16 cellular contexts compared by ENCODE assay signal in genomic region chr4:7041246-7041645, GRCh38. TPM values are rescaled to one million over a fixed set of nuclear protein-coding genes. Genes with fewer than 3 reads are reported as not detected.
DNase-seq lines count a peak whose midpoint lies in the region; TF ChIP-seq lines count a peak whose summit lies in the region.
"Had no signal": no experiment of that assay in that cellular context is flagged by ENCODE, and none has a peak within 500 bp of the region (broad histone marks: within the 10 kb centered on the region; RNA-seq: fewer than 3 reads in every experiment).

No MANE protein-coding gene starts in this region.

- intact Hi-C loops in activated CD4-positive, alpha-beta T cell treated with anti-CD3 and anti-CD28 coated beads, Interleukin-2, amount 10 ng/mL, durations not matched to agents 24 days and 14 days (cut with micrococcal nuclease), result loop anchor here (5.0 kb wide), 1 partner anchor 144 kb away; no protein-coding TSS in a partner anchor
- intact Hi-C loops in activated CD4-positive, alpha-beta memory T cell treated with anti-CD3 and anti-CD28 coated beads for 36 hours (cut with micrococcal nuclease), result no loop called here

- no peaks in the 10 kb centered on the region for H3K9me3 ChIP-seq in hepatocyte (ENCODE audit: low read depth)
- H3K9me3 ChIP-seq: BLaER1, heart left ventricle, tibial artery had no signal

- H3K27ac ChIP-seq in hepatocyte, result no peak overlapping the region
- H3K27ac ChIP-seq: BLaER1, SK-N-MC had no signal

- TF ChIP-seq CTCF in hepatocyte (IDR thresholded peaks at IDR 0.05; ENCODE audit: poor library complexity), result no peak
- no peak for TF ChIP-seq CTCF in progenitor cell of endocrine pancreas (IDR thresholded peaks at IDR 0.05; ENCODE audit: unreplicated experiment)

- no peak overlapping the region for H3K27ac Mint-ChIP-seq in activated CD4-positive, alpha-beta T cell treated with anti-CD3 and anti-CD28 coated beads, Interleukin-2, amount 10 ng/mL, durations not matched to agents 7 days and 5 days
- no peak overlapping the region for H3K27ac Mint-ChIP-seq in activated CD4-positive, alpha-beta T cell treated with anti-CD3 and anti-CD28 coated beads, Interleukin-2, amount 10 ng/mL, durations not matched to agents 24 days and 14 days
- no peak overlapping the region for H3K27ac Mint-ChIP-seq in activated CD4-positive, alpha-beta memory T cell treated with anti-CD3 and anti-CD28 coated beads for 36 hours
- no peak overlapping the region for H3K27ac Mint-ChIP-seq in progenitor cell of endocrine pancreas

- POLR2A ChIA-PET in activated CD4-positive, alpha-beta T cell treated with anti-CD3 and anti-CD28 coated beads, Interleukin-2, amount 10 ng/mL, durations not matched to agents 7 days and 5 days (lab: Charles Lee), result no interaction called here
- POLR2A ChIA-PET in activated CD4-positive, alpha-beta memory T cell treated with anti-CD3 and anti-CD28 coated beads for 36 hours (lab: Charles Lee), result interaction anchor here (7.7 kb wide), 1 partner anchor 26 kb away, joined by 106 read pairs; the partner anchor contains the start of gene GRPEL1

- peak overlapping the region; percentile 88 for H3K4me3 Mint-ChIP-seq in activated CD4-positive, alpha-beta T cell treated with anti-CD3 and anti-CD28 coated beads, Interleukin-2, amount 10 ng/mL, durations not matched to agents 7 days and 5 days
- H3K4me3 Mint-ChIP-seq in activated CD4-positive, alpha-beta T cell treated with anti-CD3 and anti-CD28 coated beads, Interleukin-2, amount 10 ng/mL, durations not matched to agents 24 days and 14 days, result no peak overlapping the region
- peak overlapping the region; percentile 31 for H3K4me3 Mint-ChIP-seq in activated CD4-positive, alpha-beta memory T cell treated with anti-CD3 and anti-CD28 coated beads for 36 hours
- peak overlapping the region; percentile 80 for H3K4me3 Mint-ChIP-seq in progenitor cell of endocrine pancreas (ENCODE audit: low read depth)

- no peak overlapping the region for H3K4me3 ChIP-seq in hepatocyte
- H3K4me3 ChIP-seq in H7 (ENCODE audit: insufficient read depth, low read depth, low read length), result no peak overlapping the region
- H3K4me3 ChIP-seq: SK-N-MC had no signal

- peaks cover 25% of the 10 kb centered on the region for H3K4me1 ChIP-seq in hepatocyte (ENCODE audit: insufficient read depth)

- H3K36me3 ChIP-seq in hepatocyte (replicated peaks; ENCODE audit: insufficient read depth, low read depth) (no peaks in the 10 kb centered on the region), H7 (replicated peaks; ENCODE audit: control insufficient read depth, insufficient read depth, low read length) (no peaks in the 10 kb centered on the region)
- H3K36me3 ChIP-seq: BLaER1, tibial artery had no signal

- H3K9me2 ChIP-seq in hepatocyte (replicated peaks; ENCODE audit: insufficient read depth), result no peaks in the 10 kb centered on the region

- no peak for DNase-seq in activated CD4-positive, alpha-beta T cell treated with anti-CD3 and anti-CD28 coated beads, Interleukin-2, amount 10 ng/mL, durations not matched to agents 7 days and 5 days
- DNase-seq in activated CD4-positive, alpha-beta T cell treated with anti-CD3 and anti-CD28 coated beads, Interleukin-2, amount 10 ng/mL, durations not matched to agents 24 days and 14 days, result no peak
- DNase-seq in activated CD4-positive, alpha-beta memory T cell treated with anti-CD3 and anti-CD28 coated beads for 36 hours, result no peak
- DNase-seq in hepatocyte (ENCODE audit: low spot score) (no peak), progenitor cell of endocrine pancreas (ENCODE audit: low spot score, unreplicated experiment) (no peak), H7 (no peak), HCEC 1CT (no peak), HT-29 (ENCODE audit: low spot score) (no peak)
- DNase-seq: 8988T; activated CD4-positive, alpha-beta T cell treated with anti-CD3 and anti-CD28 coated beads, Interleukin-2, amount 50 U/mL, for 4 hours; activated T-cell treated with anti-CD3 and anti-CD28 coated beads, Interleukin-2, amount 50 U/mL, for 48 hours; central memory CD4-positive, alpha-beta T cell; heart left ventricle had no signal

- peaks cover 27% of the 10 kb centered on the region for H4K20me1 ChIP-seq in hepatocyte (ENCODE audit: insufficient read depth, poor library complexity, severe bottlenecking)

- 97% methylated on average over 19 of the region's 19 CpGs for WGBS in hepatocyte (ENCODE audit: low lambda C conversion rate, missing lambda C conversion rate)

- peaks cover 3% of the 10 kb centered on the region for H3K36me3 Mint-ChIP-seq in activated CD4-positive, alpha-beta T cell treated with anti-CD3 and anti-CD28 coated beads, Interleukin-2, amount 10 ng/mL, durations not matched to agents 7 days and 5 days (ENCODE audit: low read depth)
- peaks cover 7% of the 10 kb centered on the region for H3K36me3 Mint-ChIP-seq in activated CD4-positive, alpha-beta T cell treated with anti-CD3 and anti-CD28 coated beads, Interleukin-2, amount 10 ng/mL, durations not matched to agents 24 days and 14 days (ENCODE audit: low read depth)
- H3K36me3 Mint-ChIP-seq in activated CD4-positive, alpha-beta memory T cell treated with anti-CD3 and anti-CD28 coated beads for 36 hours, result no peaks in the 10 kb centered on the region
- H3K36me3 Mint-ChIP-seq in progenitor cell of endocrine pancreas (ENCODE audit: insufficient read depth), result peaks cover 2% of the 10 kb centered on the region

- peaks cover 30% of the 10 kb centered on the region for H3K79me2 ChIP-seq in hepatocyte

- peak overlapping the region; percentile 90 for H3K4me2 ChIP-seq in hepatocyte

- H3K27me3 Mint-ChIP-seq in activated CD4-positive, alpha-beta T cell treated with anti-CD3 and anti-CD28 coated beads, Interleukin-2, amount 10 ng/mL, durations not matched to agents 7 days and 5 days, result peaks cover 6% of the 10 kb centered on the region
- H3K27me3 Mint-ChIP-seq in activated CD4-positive, alpha-beta T cell treated with anti-CD3 and anti-CD28 coated beads, Interleukin-2, amount 10 ng/mL, durations not matched to agents 24 days and 14 days, result peaks cover 12% of the 10 kb centered on the region
- no peaks in the 10 kb centered on the region for H3K27me3 Mint-ChIP-seq in activated CD4-positive, alpha-beta memory T cell treated with anti-CD3 and anti-CD28 coated beads for 36 hours
- H3K27me3 Mint-ChIP-seq in progenitor cell of endocrine pancreas, result peaks cover 7% of the 10 kb centered on the region

- H3K9me3 Mint-ChIP-seq in activated CD4-positive, alpha-beta T cell treated with anti-CD3 and anti-CD28 coated beads, Interleukin-2, amount 10 ng/mL, durations not matched to agents 7 days and 5 days, result no peaks in the 10 kb centered on the region
- no peaks in the 10 kb centered on the region for H3K9me3 Mint-ChIP-seq in activated CD4-positive, alpha-beta T cell treated with anti-CD3 and anti-CD28 coated beads, Interleukin-2, amount 10 ng/mL, durations not matched to agents 24 days and 14 days
- no peaks in the 10 kb centered on the region for H3K9me3 Mint-ChIP-seq in activated CD4-positive, alpha-beta memory T cell treated with anti-CD3 and anti-CD28 coated beads for 36 hours
- H3K9me3 Mint-ChIP-seq in progenitor cell of endocrine pancreas (ENCODE audit: low read depth), result no peaks in the 10 kb centered on the region

- peaks cover 30% of the 10 kb centered on the region for H3K4me1 Mint-ChIP-seq in activated CD4-positive, alpha-beta T cell treated with anti-CD3 and anti-CD28 coated beads, Interleukin-2, amount 10 ng/mL, durations not matched to agents 7 days and 5 days
- peaks cover 30% of the 10 kb centered on the region for H3K4me1 Mint-ChIP-seq in activated CD4-positive, alpha-beta T cell treated with anti-CD3 and anti-CD28 coated beads, Interleukin-2, amount 10 ng/mL, durations not matched to agents 24 days and 14 days
- peaks cover 36% of the 10 kb centered on the region for H3K4me1 Mint-ChIP-seq in activated CD4-positive, alpha-beta memory T cell treated with anti-CD3 and anti-CD28 coated beads for 36 hours (ENCODE audit: low read depth)
- peaks cover 25% of the 10 kb centered on the region for H3K4me1 Mint-ChIP-seq in progenitor cell of endocrine pancreas (ENCODE audit: low read depth)

- no peaks in the 10 kb centered on the region for H3K27me3 ChIP-seq in hepatocyte
- H3K27me3 ChIP-seq in H7 (ENCODE audit: control insufficient read depth, insufficient read depth, low read length), result peaks cover 20% of the 10 kb centered on the region
- H3K27me3 ChIP-seq: heart left ventricle, tibial artery had no signal

- CTCF ChIA-PET in activated CD4-positive, alpha-beta T cell treated with anti-CD3 and anti-CD28 coated beads, Interleukin-2, amount 10 ng/mL, durations not matched to agents 7 days and 5 days (lab: Charles Lee), result interaction anchor here (0.6 to 9.0 kb wide), 4 partner anchors 24 to 364 kb away, joined by 3 to 128 read pairs (median 6); partner anchors contain the start of gene GRPEL1
- CTCF ChIA-PET in activated CD4-positive, alpha-beta memory T cell treated with anti-CD3 and anti-CD28 coated beads for 36 hours (lab: Charles Lee), result interaction anchor here (0.6 to 8.3 kb wide), 3 partner anchors 27 to 1001 kb away, joined by 3 to 176 read pairs (median 4); partner anchors contain the start of gene GRPEL1

- H2AFZ ChIP-seq in hepatocyte, result no peak overlapping the region

RNA-seq across cellular contexts. Expression of gene TADA2B, which starts 1.9 kb away (rescaled TPM):
- total RNA-seq in activated CD4-positive, alpha-beta T cell treated with anti-CD3 and anti-CD28 coated beads, Interleukin-2, amount 10 ng/mL, durations not matched to agents 7 days and 5 days, result 10 to 100 TPM; 25.5 to 26.1 TPM
- 12.9 and 13.3 TPM in 2 replicates for total RNA-seq in activated CD4-positive, alpha-beta T cell treated with anti-CD3 and anti-CD28 coated beads, Interleukin-2, amount 10 ng/mL, durations not matched to agents 24 days and 14 days
- 10 to 100 TPM; 10.8 to 11.5 TPM for total RNA-seq in activated CD4-positive, alpha-beta memory T cell treated with anti-CD3 and anti-CD28 coated beads for 36 hours
- total RNA-seq in hepatocyte, result 15.4 and 18.5 TPM in 2 replicates
- 18.2 and 20.1 TPM in 2 replicates for polyA plus RNA-seq in hepatocyte
- total RNA-seq in progenitor cell of endocrine pancreas, result 21.2 and 21.8 TPM in 2 replicates
- total RNA-seq in H7 (2014; rRNA removed; shearing (Covaris generic)), result 14.0 TPM in 2 replicates
- 13.1 and 14.2 TPM in 2 replicates for total RNA-seq in HT-29 (2014; rRNA removed; shearing (Covaris generic))

RNA-seq across cellular contexts. Expression of gene GRPEL1, which starts 26.6 kb away (rescaled TPM):
- total RNA-seq in activated CD4-positive, alpha-beta T cell treated with anti-CD3 and anti-CD28 coated beads, Interleukin-2, amount 10 ng/mL, durations not matched to agents 7 days and 5 days, result 10 to 100 TPM; 34.8 to 35.4 TPM
- total RNA-seq in activated CD4-positive, alpha-beta T cell treated with anti-CD3 and anti-CD28 coated beads, Interleukin-2, amount 10 ng/mL, durations not matched to agents 24 days and 14 days, result 100 and 106 TPM in 2 replicates
- 10 to 100 TPM; 63.8 to 68.7 TPM for total RNA-seq in activated CD4-positive, alpha-beta memory T cell treated with anti-CD3 and anti-CD28 coated beads for 36 hours
- 28.3 and 35.5 TPM in 2 replicates for total RNA-seq in hepatocyte
- polyA plus RNA-seq in hepatocyte, result 53.9 and 56.5 TPM in 2 replicates
- 18.2 and 18.4 TPM in 2 replicates for total RNA-seq in progenitor cell of endocrine pancreas
- 30.7 and 35.4 TPM in 2 replicates for total RNA-seq in H7 (2014; rRNA removed; shearing (Covaris generic))
- 52.9 and 61.9 TPM in 2 replicates for total RNA-seq in HT-29 (2014; rRNA removed; shearing (Covaris generic))
